In genomic region chr17:40608061-40608581, GRCh38 we compare ENCODE assay signal across 21 cellular contexts. TPM values are rescaled to one million over a fixed set of nuclear protein-coding genes. Genes with fewer than 3 reads are reported as not detected.
DNase-seq lines count a peak whose midpoint lies in the region; ATAC-seq, FAIRE-seq and TF ChIP-seq lines count a peak whose summit lies in the region.
"Had no signal": no experiment of that assay in that cellular context is flagged by ENCODE, and none has a peak within 500 bp of the region (broad histone marks: within the 10 kb centered on the region; RNA-seq: fewer than 3 reads in every experiment).

No MANE protein-coding gene starts in this region.

- H3K27ac ChIP-seq in esophagus muscularis mucosa (replicated peaks in 1 of 4): no peak overlapping the region
- peak overlapping the region; percentile 74 for H3K27ac ChIP-seq in thymus (ENCODE audit: low read depth)
- no peak overlapping the region for H3K27ac ChIP-seq in kidney (ENCODE audit: low read depth in 2 of 2, low read length in 2 of 2)
- H3K27ac ChIP-seq: prostate gland, stomach had no signal

- intact Hi-C loops in esophagus muscularis mucosa (cut with DNase I) (no loop called here), kidney (cut with DNase I) (no loop called here)

- peak overlapping the region; percentile 93 for H3K27ac Mint-ChIP-seq in activated T-cell treated with anti-CD3 and anti-CD28 coated beads, Interleukin-2, amount 50 U/mL, for 24 hours

- no peak for TF ChIP-seq EP300 in esophagus muscularis mucosa (IDR thresholded peaks at IDR 0.05)

- TF ChIP-seq POLR2A in esophagus muscularis mucosa (IDR thresholded peaks at IDR 0.05; ENCODE audit: low read depth): no peak

- FAIRE-seq in kidney (lab: Jason Lieb, UNC): no peak
- FAIRE-seq: colon, frontal cortex had no signal

- no peak overlapping the region for H3K9ac ChIP-seq in kidney (ENCODE audit: low read length in 2 of 2)

- H3K4me1 ChIP-seq in esophagus muscularis mucosa: no peaks in the 10 kb centered on the region
- H3K4me1 ChIP-seq in thymus (ENCODE audit: control insufficient read depth, insufficient read depth, low read length): no peaks in the 10 kb centered on the region
- no peaks in the 10 kb centered on the region for H3K4me1 ChIP-seq in kidney (ENCODE audit: control insufficient read depth in 1 of 2, insufficient read depth in 1 of 2, low read depth in 1 of 2, low read length in 2 of 2)
- H3K4me1 ChIP-seq: prostate gland had no signal

- peaks cover 0 to 9% (median 0%) of the 10 kb centered on the region in 4 donors for H3K27me3 ChIP-seq in esophagus muscularis mucosa
- H3K27me3 ChIP-seq in thymus (ENCODE audit: control insufficient read depth, insufficient read depth): no peaks in the 10 kb centered on the region
- H3K27me3 ChIP-seq: left lung, stomach had no signal

- H3K9me3 Mint-ChIP-seq in activated T-cell treated with anti-CD3 and anti-CD28 coated beads, Interleukin-2, amount 50 U/mL, for 24 hours: no peaks in the 10 kb centered on the region

- ATAC-seq in HG03135 (IDR thresholded peaks at IDR 0.05; ENCODE audit: unreplicated experiment): no peak

- WGBS in esophagus muscularis mucosa: 83% methylated on average over 6 of the region's 6 CpGs
- WGBS in thymus: 86% methylated on average over 6 of the region's 6 CpGs

- H3K4me3 ChIP-seq in esophagus muscularis mucosa (no peak overlapping the region), thymus (ENCODE audit: low read length) (no peak overlapping the region), kidney (ENCODE audit: low read length in 2 of 2) (no peak overlapping the region)
- H3K4me3 ChIP-seq: left lung, prostate gland, smooth muscle cell, stomach had no signal

- DNase-seq in activated T-cell treated with anti-CD3 and anti-CD28 coated beads, Interleukin-2, amount 50 U/mL, for 1 hour: peak; percentile 62
- DNase-seq in activated T-cell treated with anti-CD3 and anti-CD28 coated beads for 4 hours: no peak
- DNase-seq in activated T-cell treated with anti-CD3 and anti-CD28 coated beads, Interleukin-2, amount 50 U/mL, for 24 hours: no peak
- DNase-seq in esophagus muscularis mucosa (ENCODE audit: extremely low spot score): peak; percentile 78
- DNase-seq in kidney: no peak
- DNase-seq in SW480 (ENCODE audit: low spot score): no peak
- DNase-seq: aorta, COR-L47, KG1, left lung, NCI-H1048, NCI-H526 treated with DMSO at 0.1 percent for 48 hours, stomach had no signal

- peak overlapping the region; percentile 32 for H3K4me3 Mint-ChIP-seq in activated T-cell treated with anti-CD3 and anti-CD28 coated beads, Interleukin-2, amount 50 U/mL, for 24 hours

- H3K36me3 ChIP-seq in esophagus muscularis mucosa: no peaks in the 10 kb centered on the region
- no peaks in the 10 kb centered on the region for H3K36me3 ChIP-seq in thymus (ENCODE audit: control insufficient read depth, insufficient read depth)
- H3K36me3 ChIP-seq in kidney (ENCODE audit: control insufficient read depth in 1 of 2, insufficient read depth in 2 of 2, low read length in 2 of 2): no peaks in the 10 kb centered on the region
- H3K36me3 ChIP-seq: left lung, prostate gland, stomach had no signal

- no peaks in the 10 kb centered on the region for H3K27me3 Mint-ChIP-seq in activated T-cell treated with anti-CD3 and anti-CD28 coated beads, Interleukin-2, amount 50 U/mL, for 24 hours

- H3K36me3 Mint-ChIP-seq in activated T-cell treated with anti-CD3 and anti-CD28 coated beads, Interleukin-2, amount 50 U/mL, for 24 hours (ENCODE audit: low read depth): no peaks in the 10 kb centered on the region

- H3K4me1 Mint-ChIP-seq in activated T-cell treated with anti-CD3 and anti-CD28 coated beads, Interleukin-2, amount 50 U/mL, for 24 hours (ENCODE audit: low read depth): peaks cover 99% of the 10 kb centered on the region

- H3K9me3 ChIP-seq in esophagus muscularis mucosa (no peaks in the 10 kb centered on the region), thymus (ENCODE audit: control insufficient read depth) (no peaks in the 10 kb centered on the region), kidney (ENCODE audit: control insufficient read depth in 1 of 2, low read length in 2 of 2) (no peaks in the 10 kb centered on the region)
- H3K9me3 ChIP-seq: left lung, prostate gland, stomach had no signal

- TF ChIP-seq CTCF in esophagus muscularis mucosa (IDR thresholded peaks at IDR 0.05) (no peak), kidney (IDR thresholded peaks at IDR 0.05; ENCODE audit: borderline replicate concordance, extremely low read depth, insufficient read depth) (no peak)

RNA-seq across cellular contexts. Expression of gene SMARCE1, which starts 39.5 kb away (rescaled TPM):
- 100 to 1,000 TPM in 2 of 4 donors, 10 to 100 TPM in 2; 86.8 to 112 (median 102) TPM for total RNA-seq in esophagus muscularis mucosa
- polyA plus RNA-seq in thymus: 109 TPM
- 112 TPM for total RNA-seq in kidney
- polyA plus RNA-seq in kidney (ENCODE audit: insufficient read depth, low read depth, low replicate concordance): 73.4 TPM

RNA-seq across cellular contexts. Expression of gene CCR7, which starts 42.8 kb away (rescaled TPM):
- total RNA-seq in esophagus muscularis mucosa (under 1 TPM in 1 of 4 donors, not detected in 3; 0.33 TPM), kidney (7.1 TPM)
- polyA plus RNA-seq in thymus (102 TPM), kidney (ENCODE audit: insufficient read depth, low read depth, low replicate concordance) (0.17 TPM)
- total RNA-seq: frontal cortex, myocyte, SK-MEL-5, smooth muscle cell had no signal
- polyA plus RNA-seq: smooth muscle cell had no signal

RNA-seq across cellular contexts. Expression of gene KRT222, which starts 56.9 kb away (rescaled TPM):
- 1 to 10 TPM in 3 of 4 donors, under 1 TPM in 1; 0.97 to 3.0 (median 2.7) TPM for total RNA-seq in esophagus muscularis mucosa
- 0.84 TPM for polyA plus RNA-seq in thymus
- total RNA-seq in kidney: 6.6 TPM
- polyA plus RNA-seq in kidney (ENCODE audit: insufficient read depth, low read depth, low replicate concordance): 1.2 TPM
- total RNA-seq: myocyte, smooth muscle cell had no signal
- polyA plus RNA-seq: aorta, smooth muscle cell had no signal

Comparison
In these comparisons a context has a peak if more than half of its experiments do, and no peak if none do; other contexts are left out.
1. DNase-seq: peak in activated T-cell treated with anti-CD3 and anti-CD28 coated beads, Interleukin-2, amount 50 U/mL, for 1 hour (single experiment) and esophagus muscularis mucosa (single experiment); none in activated T-cell treated with anti-CD3 and anti-CD28 coated beads for 4 hours (single experiment), activated T-cell treated with anti-CD3 and anti-CD28 coated beads, Interleukin-2, amount 50 U/mL, for 24 hours (single experiment), kidney (single experiment) and SW480 (single experiment).